Comparison of ENCODE assay signal across 1 cellular context in the genomic region with DNA sequence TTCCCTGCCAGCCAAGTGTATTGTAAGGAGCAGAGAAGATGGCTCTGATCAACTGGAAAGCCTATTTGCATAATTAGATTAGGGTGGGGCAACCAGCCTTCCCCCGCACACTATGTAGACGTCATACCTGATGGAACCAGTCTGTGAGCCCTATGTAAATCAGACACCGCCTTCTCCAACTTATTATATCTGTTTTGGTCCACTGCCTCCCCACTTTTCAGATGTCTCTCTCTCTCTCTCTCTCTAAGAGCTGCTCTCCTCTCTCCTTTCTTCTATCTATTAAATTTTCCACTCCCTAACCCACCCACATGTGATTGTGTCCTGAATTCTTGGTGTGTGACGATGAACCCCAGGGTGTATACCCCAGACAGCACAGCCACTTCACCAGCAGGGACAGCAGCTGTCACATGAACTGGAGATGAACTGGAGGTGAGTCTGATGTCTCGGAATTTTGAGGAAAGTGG.
TF ChIP-seq lines count a peak whose summit lies in the region.

No MANE protein-coding gene starts in this region.

TF ChIP-seq in IMR-90, 13 proteins besides CTCF, POLR2A, EP300 and RAD21 (continued from another document):
- TF ChIP-seq, protein P1, sequence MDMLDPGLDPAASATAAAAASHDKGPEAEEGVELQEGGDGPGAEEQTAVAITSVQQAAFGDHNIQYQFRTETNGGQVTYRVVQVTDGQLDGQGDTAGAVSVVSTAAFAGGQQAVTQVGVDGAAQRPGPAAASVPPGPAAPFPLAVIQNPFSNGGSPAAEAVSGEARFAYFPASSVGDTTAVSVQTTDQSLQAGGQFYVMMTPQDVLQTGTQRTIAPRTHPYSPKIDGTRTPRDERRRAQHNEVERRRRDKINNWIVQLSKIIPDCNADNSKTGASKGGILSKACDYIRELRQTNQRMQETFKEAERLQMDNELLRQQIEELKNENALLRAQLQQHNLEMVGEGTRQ (IDR thresholded peaks at IDR 0.05; ENCODE audit: low read depth, low read length): no peak
- TF ChIP-seq FOS (IDR thresholded peaks at IDR 0.05; ENCODE audit: low read depth, low read length) (no peak), SMC3 (IDR thresholded peaks at IDR 0.05; ENCODE audit: low read depth, low read length) (no peak), MAZ (IDR thresholded peaks at IDR 0.05; ENCODE audit: borderline replicate concordance, low read depth, low read length) (no peak), CEBPB (IDR thresholded peaks at IDR 0.05; ENCODE audit: low read depth, low read length) (no peak), NFE2L2 (IDR thresholded peaks at IDR 0.05; ENCODE audit: low read depth, low read length) (no peak), MAFK (IDR thresholded peaks at IDR 0.05; ENCODE audit: low read depth, low read length) (no peak), BHLHE40 (IDR thresholded peaks at IDR 0.05; ENCODE audit: low read depth, low read length) (no peak)
